Comparison of ENCODE assay signal across 9 cellular contexts in genomic region chr20:39112196-39112743, GRCh38.
A peak's percentile ranks its signal among the peaks of the same experiment; 100 is the strongest.
DNase-seq lines count a peak whose midpoint lies in the region; ATAC-seq, FAIRE-seq and TF ChIP-seq lines count a peak whose summit lies in the region.
"Had no signal": no experiment of that assay in that cellular context is flagged by ENCODE, and none has a peak within 500 bp of the region (broad histone marks: within the 10 kb centered on the region; RNA-seq: fewer than 3 reads in every experiment).

No MANE protein-coding gene starts in this region.

- peaks cover 7% of the 10 kb centered on the region for H3K27me3 Mint-ChIP-seq in brain

- H3K79me2 ChIP-seq in keratinocyte (ENCODE audit: control insufficient read depth, insufficient read depth, low read length), result no peaks in the 10 kb centered on the region

- peaks cover 3 to 8% (median 7%) of the 10 kb centered on the region in 5 experiments for H3K9me3 Mint-ChIP-seq in brain
- H3K9me3 Mint-ChIP-seq: T-helper 1 cell treated with Interleukin-12 subunit alpha and Interleukin-12 subunit beta and Interleukin-4 antibody, amounts not matched to agents 30 μg/mL and 1 μg/mL, for 36 hours had no signal

- DNase-seq in DMS114 treated with DMSO at 0.1 percent for 48 hours (lab: John Stamatoyannopoulos, UW; ENCODE audit: unreplicated experiment) (peak; percentile 52), H7 (peak; percentile 87), NCI-H345 (lab: John Stamatoyannopoulos, UW) (peak; percentile 37), keratinocyte (ENCODE audit: low read depth, low spot score) (no peak), urothelium cell line (ENCODE audit: low spot score) (peak; percentile 86)

- dilution Hi-C loops in keratinocyte (cut with MboI; ENCODE audit: extremely low pct_ligation_motif_present, low sequenced_read_pairs), result no loop called here

- H3K4me3 ChIP-seq in H7 (ENCODE audit: insufficient read depth, low read depth, low read length) (no peak overlapping the region), keratinocyte (ENCODE audit: control insufficient read depth in 2 of 3, extremely low read depth in 1 of 3, insufficient read depth in 2 of 3, low read depth in 1 of 3, low read length in 3 of 3) (no peak overlapping the region)

- FAIRE-seq in keratinocyte (lab: Jason Lieb, UNC), result no peak
- no peak for FAIRE-seq in urothelium cell line (lab: Jason Lieb, UNC)

- H3K27me3 ChIP-seq in H7 (ENCODE audit: control insufficient read depth, insufficient read depth, low read length), result peaks cover 3% of the 10 kb centered on the region; the same call in 1 of the 2 replicates
- peaks cover 17% of the 10 kb centered on the region for H3K27me3 ChIP-seq in keratinocyte (ENCODE audit: control insufficient read depth, extremely low read depth, insufficient read depth, low read length)

- H3K4me2 ChIP-seq in keratinocyte (ENCODE audit: control insufficient read depth, extremely low read depth, insufficient read depth, low read depth, low read length), result no peak overlapping the region

- H3K4me1 ChIP-seq in keratinocyte (ENCODE audit: control insufficient read depth, extremely low read depth, insufficient read depth, low read length), result no peaks in the 10 kb centered on the region

- H2AFZ ChIP-seq in keratinocyte (ENCODE audit: control insufficient read depth, low read length), result no peak overlapping the region

- H3K36me3 ChIP-seq in H7 (replicated peaks; ENCODE audit: control insufficient read depth, insufficient read depth, low read length), result no peaks in the 10 kb centered on the region
- H3K36me3 ChIP-seq in keratinocyte (ENCODE audit: control insufficient read depth in 2 of 2, extremely low read depth in 1 of 2, insufficient read depth in 2 of 2, low read length in 2 of 2), result no peaks in the 10 kb centered on the region

- H4K20me1 ChIP-seq in keratinocyte (ENCODE audit: control insufficient read depth, extremely low read depth, insufficient read depth, low read length), result no peaks in the 10 kb centered on the region

- peaks cover 8% of the 10 kb centered on the region for H3K9me3 ChIP-seq in keratinocyte (ENCODE audit: control insufficient read depth, low read depth, low read length)

- H3K27ac Mint-ChIP-seq in brain, result peak overlapping the region in 4 of 5 experiments; percentile 1 to 74 (median 50)
- H3K27ac Mint-ChIP-seq: T-helper 1 cell treated with Interleukin-12 subunit alpha and Interleukin-12 subunit beta and Interleukin-4 antibody, amounts not matched to agents 30 μg/mL and 1 μg/mL, for 36 hours had no signal

- H3K4me1 Mint-ChIP-seq in brain, result peaks cover 26% of the 10 kb centered on the region

- no peak overlapping the region for H3K27ac ChIP-seq in keratinocyte (ENCODE audit: control insufficient read depth, insufficient read depth, low read length)

- H3K9ac ChIP-seq in keratinocyte (ENCODE audit: control insufficient read depth, extremely low read depth, insufficient read depth, low read length), result no peak overlapping the region

- H3K36me3 Mint-ChIP-seq in brain, result no peaks in the 10 kb centered on the region

- H3K9me1 ChIP-seq in keratinocyte (ENCODE audit: control insufficient read depth, extremely low read depth, insufficient read depth, low read length), result no peaks in the 10 kb centered on the region

- TF ChIP-seq CTCF in brain (conservative IDR thresholded peaks at IDR 0.05) (peak; percentile 90 to 97), keratinocyte (optimal IDR thresholded peaks at IDR 0.05 in 1 of 3, IDR thresholded peaks at IDR 0.05 in 1 of 3, conservative IDR thresholded peaks at IDR 0.05 in 1 of 3; ENCODE audit: extremely low read depth in 1 of 3, insufficient read depth in 2 of 3, low read length in 3 of 3) (peak; percentile 53 to 79 (median 73))

- ATAC-seq in GM18861 (IDR thresholded peaks at IDR 0.05; ENCODE audit: unreplicated experiment), result no peak
- no peak for ATAC-seq in HG03571 (IDR thresholded peaks at IDR 0.05; ENCODE audit: unreplicated experiment)

- no peak overlapping the region for H3K4me3 Mint-ChIP-seq in brain
- H3K4me3 Mint-ChIP-seq: T-helper 1 cell treated with Interleukin-12 subunit alpha and Interleukin-12 subunit beta and Interleukin-4 antibody, amounts not matched to agents 30 μg/mL and 1 μg/mL, for 36 hours had no signal
